In the genomic region with DNA sequence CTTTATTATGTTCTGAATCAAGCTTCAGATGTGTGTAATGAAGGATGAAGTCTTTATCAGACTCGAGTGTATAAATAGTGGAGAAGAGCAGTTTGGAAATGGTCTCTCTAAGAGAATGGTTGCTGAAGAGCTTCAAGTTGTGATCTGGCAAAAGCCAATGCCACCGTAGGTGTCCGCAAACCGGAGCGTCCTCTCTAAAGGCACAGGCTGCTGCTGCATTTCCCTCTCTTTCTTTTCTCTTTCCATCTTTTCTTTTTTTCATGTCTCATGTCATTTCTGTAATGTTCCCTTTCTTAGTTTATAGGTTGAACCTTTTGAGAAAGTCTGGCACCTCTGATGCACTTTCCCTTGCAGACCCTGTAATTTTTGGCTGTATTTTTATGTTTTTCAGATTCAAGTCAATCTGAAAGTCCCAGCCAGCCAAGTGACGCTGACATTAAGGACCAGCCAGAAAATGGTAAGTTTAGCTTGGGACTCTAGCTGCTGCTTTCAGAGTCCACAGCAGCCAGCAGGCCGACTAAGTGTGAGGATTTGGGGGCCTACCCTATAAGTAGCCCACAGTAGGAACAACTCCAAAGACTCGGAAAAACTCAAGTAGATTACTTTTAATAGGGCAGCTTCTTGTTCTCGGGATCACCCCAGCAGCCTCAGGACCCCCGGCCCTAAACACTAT, we compare ENCODE assay signal across 19 cellular contexts.
DNase-seq lines count a peak whose midpoint lies in the region; ATAC-seq, FAIRE-seq and TF ChIP-seq lines count a peak whose summit lies in the region.
"Had no signal": no experiment of that assay in that cellular context is flagged by ENCODE, and none has a peak within 500 bp of the region (broad histone marks: within the 10 kb centered on the region; RNA-seq: fewer than 3 reads in every experiment).

No MANE protein-coding gene starts in this region.

- intact Hi-C loops in ascending aorta (cut with DNase I) (loop anchor here (5.0 kb wide), 5 partner anchors 35 to 225 kb away; a partner anchor contains a TSS), pancreas (cut with DNase I) (no loop called here)

- H4K20me1 ChIP-seq in fibroblast of lung (ENCODE audit: control insufficient read depth, extremely low read depth, insufficient read depth, low read length), result no peaks in the 10 kb centered on the region

- no peaks in the 10 kb centered on the region for H3K36me3 ChIP-seq in ascending aorta
- H3K36me3 ChIP-seq in fibroblast of lung (ENCODE audit: control insufficient read depth, insufficient read depth, low read length), result no peaks in the 10 kb centered on the region
- H3K36me3 ChIP-seq in muscle layer of colon (ENCODE audit: insufficient read depth, low read length), result no peaks in the 10 kb centered on the region
- no peaks in the 10 kb centered on the region for H3K36me3 ChIP-seq in thoracic aorta
- H3K36me3 ChIP-seq in pancreas, result no peaks in the 10 kb centered on the region

- no peak overlapping the region for H3K9ac ChIP-seq in fibroblast of lung (ENCODE audit: insufficient read depth, low read length)
- H3K9ac ChIP-seq in muscle layer of colon (ENCODE audit: low read length), result peak overlapping the region; percentile 14

- 86 to 90% methylated on average over 10 of the region's 10 CpGs for WGBS in pancreas, 2 donors

- H3K4me1 ChIP-seq in ascending aorta (peaks cover 0 to 35% of the 10 kb centered on the region in 2 donors), fibroblast of lung (ENCODE audit: control insufficient read depth, extremely low read depth, insufficient read depth, low read length) (no peaks in the 10 kb centered on the region), muscle layer of colon (ENCODE audit: insufficient read depth, low read length) (peaks cover 36% of the 10 kb centered on the region), thoracic aorta (ENCODE audit: control insufficient read depth in 1 of 2, low read depth in 2 of 2) (peaks cover 32 to 81% of the 10 kb centered on the region in 2 donors), pancreas (no peaks in the 10 kb centered on the region)

- H3K4me3 ChIP-seq in ascending aorta (peak overlapping the region; percentile 19 to 54), fibroblast of lung (replicated peaks in 1 of 4; ENCODE audit: control extremely low read depth in 1 of 4, insufficient read depth in 1 of 4, low read depth in 3 of 4, low read length in 4 of 4) (no peak overlapping the region), muscle layer of colon (ENCODE audit: low read depth in 1 of 2, low read length in 2 of 2) (no peak overlapping the region), thoracic aorta (peak overlapping the region; percentile 32), pancreas (no peak overlapping the region)

- H3K4me2 ChIP-seq in fibroblast of lung (ENCODE audit: extremely low read depth, insufficient read depth, low read length), result peak overlapping the region; percentile 63

- no peak for TF ChIP-seq CTCF in ascending aorta (IDR thresholded peaks at IDR 0.05)
- no peak for TF ChIP-seq CTCF in fibroblast of lung (conservative IDR thresholded peaks at IDR 0.05 in 1 of 2, IDR thresholded peaks at IDR 0.05 in 1 of 2; ENCODE audit: low read depth in 1 of 2, low read length in 2 of 2)
- no peak for TF ChIP-seq CTCF in thoracic aorta (IDR thresholded peaks at IDR 0.05)
- no peak for TF ChIP-seq CTCF in pancreas (IDR thresholded peaks at IDR 0.05)

- no peaks in the 10 kb centered on the region for H3K27me3 ChIP-seq in ascending aorta
- H3K27me3 ChIP-seq in fibroblast of lung (ENCODE audit: control insufficient read depth, insufficient read depth, low read length), result no peaks in the 10 kb centered on the region
- H3K27me3 ChIP-seq in muscle layer of colon (ENCODE audit: control insufficient read depth in 1 of 2, insufficient read depth in 2 of 2, low read length in 2 of 2), result no peaks in the 10 kb centered on the region
- H3K27me3 ChIP-seq in thoracic aorta (replicated peaks; ENCODE audit: insufficient read depth), result no peaks in the 10 kb centered on the region
- no peaks in the 10 kb centered on the region for H3K27me3 ChIP-seq in pancreas

- no peaks in the 10 kb centered on the region for H3K79me2 ChIP-seq in fibroblast of lung (ENCODE audit: control insufficient read depth, insufficient read depth, low read length)

- FAIRE-seq in pancreas (lab: Jason Lieb, UNC), result no peak

- peak overlapping the region; percentile 27 for H2AFZ ChIP-seq in fibroblast of lung (ENCODE audit: low read length)

- peak in 1 of 2 donors; percentile 78 for DNase-seq in ascending aorta (ENCODE audit: low spot score in 2 of 2)
- no peak for DNase-seq in fibroblast of lung (ENCODE audit: low read depth in 2 of 2)
- no peak for DNase-seq in thoracic aorta (ENCODE audit: low spot score)
- no peak for DNase-seq in DMS79 (lab: John Stamatoyannopoulos, UW)
- DNase-seq in pancreas, result no peak
- DNase-seq: activated CD4-positive, CD25-positive, alpha-beta regulatory T cell treated with anti-CD3 and anti-CD28 coated beads, Interleukin-2, amount 50 U/mL, for 72 hours; activated naive CD4-positive, alpha-beta T cell; foreskin melanocyte; GOT3; NCI-H1417; NCI-H2171 treated with DMSO at 0.1 percent for 48 hours; NCI-H82; stimulated activated CD4-positive, alpha-beta T cell treated with anti-CD3 and anti-CD28 coated beads, Interleukin-12 subunit alpha, Interleukin-12 subunit beta, amount 100 ng/mL, for 4 hours; T1000 had no signal

- peak overlapping the region; percentile 68 to 76 for H3K27ac ChIP-seq in ascending aorta
- H3K27ac ChIP-seq in fibroblast of lung (ENCODE audit: insufficient read depth, low read length), result no peak overlapping the region
- H3K27ac ChIP-seq in muscle layer of colon (ENCODE audit: low read depth, low read length), result no peak overlapping the region
- H3K27ac ChIP-seq in thoracic aorta, result peak overlapping the region; percentile 79 to 83
- no peak overlapping the region for H3K27ac ChIP-seq in pancreas

- ATAC-seq in thoracic aorta (ENCODE audit: insufficient number of reproducible peaks, low FRiP score, low read depth), result no peak
- no peak for ATAC-seq in HG02642 (IDR thresholded peaks at IDR 0.05; ENCODE audit: poor library complexity, unreplicated experiment)
- no peak for ATAC-seq in pancreas
- ATAC-seq: Panc1; SK-N-SH treated with all-trans-retinoic acid at 6 μM for 48 hours; stimulated activated memory B cell treated with anti-CD40 and anti-IgM and Interleukin-4, amounts not matched to agents 10 μg/mL and 1 μg/mL and 100 μg/mL, for 72 hours had no signal

- H3K9me3 ChIP-seq in ascending aorta (no peaks in the 10 kb centered on the region), fibroblast of lung (ENCODE audit: control insufficient read depth, insufficient read depth, low read depth, low read length) (no peaks in the 10 kb centered on the region), muscle layer of colon (ENCODE audit: low read length) (no peaks in the 10 kb centered on the region), thoracic aorta (no peaks in the 10 kb centered on the region), pancreas (no peaks in the 10 kb centered on the region)

Comparison
In these comparisons a context has a peak if more than half of its experiments do, and no peak if none do; other contexts are left out.
1. H3K27ac ChIP-seq: peak in ascending aorta (2 of 2) and thoracic aorta (2 of 2); none in fibroblast of lung (single experiment), muscle layer of colon (single experiment) and pancreas (0 of 4).
2. H3K4me3 ChIP-seq: peak in ascending aorta (2 of 2) and thoracic aorta (single experiment); none in fibroblast of lung (0 of 4), muscle layer of colon (0 of 2) and pancreas (0 of 4).